ENCODE assay signal across 24 cellular contexts in the genomic region with DNA sequence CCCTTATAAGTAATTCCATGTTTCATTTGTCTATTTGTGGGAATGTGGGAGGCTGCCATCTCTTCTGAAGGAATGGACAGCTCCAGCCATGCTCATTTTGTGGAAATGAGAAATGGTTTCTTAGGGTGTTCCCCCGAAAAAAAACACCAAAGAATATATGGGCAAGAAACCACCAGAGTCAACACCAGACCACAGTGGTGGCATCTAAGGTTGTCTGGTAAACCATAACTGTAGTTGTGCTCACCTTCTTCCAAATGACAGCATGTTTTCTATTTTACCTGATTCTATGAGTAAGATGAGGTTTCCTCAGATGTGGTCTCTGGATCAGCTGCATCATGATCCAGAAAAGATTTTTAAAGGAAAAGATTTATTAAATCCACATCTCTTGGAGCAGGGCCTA.
"Had no signal": no experiment of that assay in that cellular context is flagged by ENCODE, and none has a peak within 500 bp of the region (broad histone marks: within the 10 kb centered on the region; RNA-seq: fewer than 3 reads in every experiment).

No MANE protein-coding gene starts in this region.

- H3K27me3 ChIP-seq: colonic mucosa, gastrocnemius medialis had no signal

- H3K4me3 ChIP-seq: colonic mucosa, esophagus squamous epithelium, gastrocnemius medialis, heart right ventricle, left lung, lower lobe of right lung, mucosa of descending colon had no signal

- H3K4me3 Mint-ChIP-seq: dendritic cell treated with granulocyte-macrophage colony-stimulating factor and Interleukin-4, amounts not matched to agents 40 ng/mL and 50 ng/mL, for 4 days; effector memory CD8-positive, alpha-beta T cell; endodermal cell; mesothelial cell of epicardium had no signal

- H3K9me3 Mint-ChIP-seq: dendritic cell treated with granulocyte-macrophage colony-stimulating factor and Interleukin-4, amounts not matched to agents 40 ng/mL and 50 ng/mL, for 4 days; effector memory CD8-positive, alpha-beta T cell; endodermal cell; mesothelial cell of epicardium had no signal

- H3K4me1 ChIP-seq: colonic mucosa, esophagus squamous epithelium, gastrocnemius medialis, left lung, lower lobe of right lung had no signal

- H3K9me3 ChIP-seq: colonic mucosa, esophagus squamous epithelium, gastrocnemius medialis, heart right ventricle, left lung, lower lobe of right lung, mucosa of descending colon had no signal

- H3K36me3 ChIP-seq: colonic mucosa, esophagus squamous epithelium, gastrocnemius medialis, heart right ventricle, left lung, lower lobe of right lung had no signal

- H3K27ac ChIP-seq: colonic mucosa, epithelial cell of prostate, esophagus squamous epithelium, gastrocnemius medialis, heart right ventricle, left lung, lower lobe of right lung had no signal

- DNase-seq: colonic mucosa; cortex of kidney; effector CD8-positive, alpha-beta T cell; effector memory CD8-positive, alpha-beta T cell; endodermal cell; erythroblast; esophagus squamous epithelium; foreskin fibroblast; foreskin melanocyte; gastrocnemius medialis; glutamatergic neuron; head of caudate nucleus; heart right ventricle; hippocampal formation; left cardiac atrium; left lung; left ventricle myocardium superior; lower lobe of right lung; mesenchymal stem cell; mucosa of descending colon had no signal

- H3K27ac Mint-ChIP-seq: dendritic cell treated with granulocyte-macrophage colony-stimulating factor and Interleukin-4, amounts not matched to agents 40 ng/mL and 50 ng/mL, for 4 days; effector memory CD8-positive, alpha-beta T cell; endodermal cell; mesothelial cell of epicardium had no signal

- ATAC-seq: effector memory CD8-positive, alpha-beta T cell; esophagus mucosa; gastrocnemius medialis; heart right ventricle; left cardiac atrium; left lung; left ventricle myocardium superior; lower lobe of right lung; mucosa of descending colon had no signal
